Comparison of ENCODE assay signal across 20 cellular contexts in genomic region chr10:76010703-76011102, GRCh38.
"Had no signal": no experiment of that assay in that cellular context is flagged by ENCODE, and none has a peak within 500 bp of the region (broad histone marks: within the 10 kb centered on the region; RNA-seq: fewer than 3 reads in every experiment).

No MANE protein-coding gene starts in this region.

- H3K36me3 Mint-ChIP-seq: activated naive CD4-positive, alpha-beta T cell treated with anti-CD3 and anti-CD28 coated beads, Interleukin-2, amount 50 U/mL, for 24 hours; naive thymus-derived CD8-positive, alpha-beta T cell had no signal

- H3K27ac Mint-ChIP-seq: activated CD8-positive, alpha-beta T cell treated with anti-CD3 and anti-CD28 coated beads, Interleukin-2, amount 10 ng/mL, durations not matched to agents 7 days and 5 days; activated naive CD4-positive, alpha-beta T cell treated with anti-CD3 and anti-CD28 coated beads, Interleukin-2, amount 50 U/mL, for 24 hours; activated T-helper 1 cell treated with anti-CD3 and anti-CD28 coated beads, Interleukin-12 subunit alpha, Interleukin-12 subunit beta, Interleukin-2, Interleukin-4 antibody, amounts not matched to agents 30 ng/mL and 10 ng/mL and 1 ng/mL, durations not matched to agents 14 hours and 24 hours and 36 hours; stimulated activated naive CD8-positive, alpha-beta T cell treated with anti-CD3 and anti-CD28 coated beads, Interleukin-15, Interleukin-2, amounts not matched to agents 100 ng/mL and 50 ng/mL, for 24 hours had no signal

- H3K9me3 Mint-ChIP-seq: activated naive CD4-positive, alpha-beta T cell treated with anti-CD3 and anti-CD28 coated beads, Interleukin-2, amount 50 U/mL, for 24 hours; activated T-helper 1 cell treated with anti-CD3 and anti-CD28 coated beads, Interleukin-12 subunit alpha, Interleukin-12 subunit beta, Interleukin-2, Interleukin-4 antibody, amounts not matched to agents 30 ng/mL and 10 ng/mL and 1 ng/mL, durations not matched to agents 14 hours and 24 hours and 36 hours; central memory CD8-positive, alpha-beta T cell; naive thymus-derived CD8-positive, alpha-beta T cell; stimulated activated naive CD8-positive, alpha-beta T cell treated with anti-CD3 and anti-CD28 coated beads, Interleukin-15, Interleukin-2, amounts not matched to agents 100 ng/mL and 50 ng/mL, for 24 hours had no signal

- DNase-seq: activated CD4-positive, alpha-beta T cell treated with anti-CD3 and anti-CD28 coated beads for 1 hour; activated CD4-positive, alpha-beta T cell treated with anti-CD3 and anti-CD28 coated beads, Interleukin-2, amount 50 U/mL, for 1 hour; activated CD8-positive, alpha-beta T cell treated with anti-CD3 and anti-CD28 coated beads, Interleukin-2, amount 10 ng/mL, durations not matched to agents 7 days and 5 days; activated gamma-delta T cell treated with Interleukin-2 at 50 U/mL for 16 hours; anterior cingulate cortex; dorsolateral prefrontal cortex; hippocampal formation; left ventricle myocardium inferior; naive thymus-derived CD8-positive, alpha-beta T cell; right lobe of liver; stimulated activated CD4-positive, alpha-beta T cell treated with anti-CD3 and anti-CD28 coated beads, Interleukin-4, amount 100 ng/mL, for 24 hours; substantia nigra; thyroid gland; WERI-Rb-1 had no signal

- ATAC-seq: activated CD8-positive, alpha-beta T cell treated with anti-CD3 and anti-CD28 coated beads, Interleukin-2, amount 10 ng/mL, durations not matched to agents 7 days and 5 days; naive thymus-derived CD8-positive, alpha-beta T cell; right lobe of liver had no signal

- H3K4me1 ChIP-seq: breast epithelium, esophagus muscularis mucosa, left ventricle myocardium inferior, right lobe of liver, thyroid gland had no signal

- H3K4me1 Mint-ChIP-seq: activated naive CD4-positive, alpha-beta T cell treated with anti-CD3 and anti-CD28 coated beads, Interleukin-2, amount 50 U/mL, for 24 hours; central memory CD8-positive, alpha-beta T cell; naive thymus-derived CD8-positive, alpha-beta T cell had no signal

- H3K4me3 Mint-ChIP-seq: activated CD8-positive, alpha-beta T cell treated with anti-CD3 and anti-CD28 coated beads, Interleukin-2, amount 10 ng/mL, durations not matched to agents 7 days and 5 days; activated naive CD4-positive, alpha-beta T cell treated with anti-CD3 and anti-CD28 coated beads, Interleukin-2, amount 50 U/mL, for 24 hours; activated T-helper 1 cell treated with anti-CD3 and anti-CD28 coated beads, Interleukin-12 subunit alpha, Interleukin-12 subunit beta, Interleukin-2, Interleukin-4 antibody, amounts not matched to agents 30 ng/mL and 10 ng/mL and 1 ng/mL, durations not matched to agents 14 hours and 24 hours and 36 hours; central memory CD8-positive, alpha-beta T cell; naive thymus-derived CD8-positive, alpha-beta T cell; stimulated activated naive CD8-positive, alpha-beta T cell treated with anti-CD3 and anti-CD28 coated beads, Interleukin-15, Interleukin-2, amounts not matched to agents 100 ng/mL and 50 ng/mL, for 24 hours had no signal

- H3K36me3 ChIP-seq: breast epithelium, esophagus muscularis mucosa, left ventricle myocardium inferior, right lobe of liver, thyroid gland, WERI-Rb-1 had no signal

- H3K4me3 ChIP-seq: breast epithelium, dorsolateral prefrontal cortex, esophagus muscularis mucosa, left ventricle myocardium inferior, right lobe of liver, thyroid gland had no signal

- H3K9me3 ChIP-seq: breast epithelium, esophagus muscularis mucosa, left ventricle myocardium inferior, right lobe of liver, thyroid gland had no signal

- H3K27me3 Mint-ChIP-seq: activated naive CD4-positive, alpha-beta T cell treated with anti-CD3 and anti-CD28 coated beads, Interleukin-2, amount 50 U/mL, for 24 hours; central memory CD8-positive, alpha-beta T cell; stimulated activated naive CD8-positive, alpha-beta T cell treated with anti-CD3 and anti-CD28 coated beads, Interleukin-15, Interleukin-2, amounts not matched to agents 100 ng/mL and 50 ng/mL, for 24 hours had no signal

- H3K27me3 ChIP-seq: breast epithelium, esophagus muscularis mucosa, right lobe of liver, thyroid gland had no signal

- H3K27ac ChIP-seq: breast epithelium, dorsolateral prefrontal cortex, esophagus muscularis mucosa, left ventricle myocardium inferior, right lobe of liver, thyroid gland, WERI-Rb-1 had no signal
